18 cellular contexts compared by ENCODE assay signal in the genomic region with DNA sequence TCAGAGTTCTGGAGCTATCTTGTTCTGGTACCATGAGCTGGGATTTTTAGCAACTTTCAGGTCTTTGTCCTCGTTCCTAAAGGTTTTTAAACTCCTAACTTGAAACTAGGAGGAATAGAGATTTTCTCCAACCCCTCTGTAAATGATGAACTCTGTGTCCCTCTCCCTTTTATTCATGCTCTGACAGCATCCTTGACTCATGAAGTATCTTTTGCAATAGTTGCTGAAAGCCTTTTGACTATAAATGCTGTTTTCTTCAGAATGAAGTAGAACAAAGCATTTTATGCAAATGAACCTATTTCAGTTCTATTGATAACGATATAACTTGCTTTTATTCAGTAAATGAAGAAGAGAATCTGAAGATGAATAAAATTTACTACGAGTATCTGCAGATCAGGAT. TPM values are rescaled to one million over a fixed set of nuclear protein-coding genes. Genes with fewer than 3 reads are reported as not detected.
DNase-seq lines count a peak whose midpoint lies in the region; ATAC-seq and TF ChIP-seq lines count a peak whose summit lies in the region.
"Had no signal": no experiment of that assay in that cellular context is flagged by ENCODE, and none has a peak within 500 bp of the region (broad histone marks: within the 10 kb centered on the region; RNA-seq: fewer than 3 reads in every experiment).

No MANE protein-coding gene starts in this region.

- H3K9me3 ChIP-seq in Karpas-422 (ENCODE audit: low read length) (no peaks in the 10 kb centered on the region), mesenchymal stem cell (ENCODE audit: control insufficient read depth, low read length) (no peaks in the 10 kb centered on the region), thyroid gland (no peaks in the 10 kb centered on the region)
- H3K9me3 ChIP-seq: SJSA1 had no signal

- H3K23ac ChIP-seq in mesenchymal stem cell (ENCODE audit: low read length in 2 of 2), result no peak overlapping the region

- H3K9me2 ChIP-seq in Karpas-422 (replicated peaks; ENCODE audit: insufficient read depth, low read length), result no peaks in the 10 kb centered on the region

- no peaks in the 10 kb centered on the region for H3K36me3 ChIP-seq in Karpas-422 (ENCODE audit: insufficient read depth, low read length)
- H3K36me3 ChIP-seq in mesenchymal stem cell (ENCODE audit: control insufficient read depth in 1 of 2, insufficient read depth in 2 of 2, low read depth in 1 of 2, low read length in 2 of 2), result no peaks in the 10 kb centered on the region
- no peaks in the 10 kb centered on the region for H3K36me3 ChIP-seq in thyroid gland
- H3K36me3 ChIP-seq: SJSA1 had no signal

- H2BK5ac ChIP-seq in mesenchymal stem cell (ENCODE audit: low read depth, low read length, poor library complexity, severe bottlenecking), result no peak overlapping the region

- WGBS in mesenchymal stem cell, result 86% methylated on average over 1 of the region's 3 CpGs
- WGBS in thyroid gland, 2 donors, result 73 to 79% methylated on average over 3 of the region's 3 CpGs

- peak overlapping the region; percentile 63 for H3K4me2 ChIP-seq in Karpas-422 (ENCODE audit: low read depth, low read length, poor library complexity, severe bottlenecking)
- no peak overlapping the region for H3K4me2 ChIP-seq in mesenchymal stem cell (ENCODE audit: low read length, poor library complexity, severe bottlenecking)
- H3K4me2 ChIP-seq: PC-9 had no signal

- no peak overlapping the region for H2BK12ac ChIP-seq in mesenchymal stem cell (ENCODE audit: low read length in 2 of 2)

- H4K91ac ChIP-seq in mesenchymal stem cell (ENCODE audit: low read length), result no peak overlapping the region

- no peak for TF ChIP-seq CTCF in thyroid gland (IDR thresholded peaks at IDR 0.05)

- H3K4me1 ChIP-seq in Karpas-422 (ENCODE audit: low read length), result peaks cover 50% of the 10 kb centered on the region
- peaks cover 3% of the 10 kb centered on the region for H3K4me1 ChIP-seq in mesenchymal stem cell (ENCODE audit: control insufficient read depth, insufficient read depth, low read depth, low read length)
- H3K4me1 ChIP-seq in thyroid gland, result peaks cover 17 to 27% of the 10 kb centered on the region in 2 donors

- ATAC-seq in HG02588 (IDR thresholded peaks at IDR 0.05; ENCODE audit: unreplicated experiment), result no peak
- ATAC-seq in GM18870 (IDR thresholded peaks at IDR 0.05; ENCODE audit: unreplicated experiment), result no peak

- H3K14ac ChIP-seq in mesenchymal stem cell (ENCODE audit: low read length in 2 of 2), result no peak overlapping the region

- H3K79me2 ChIP-seq in Karpas-422 (ENCODE audit: low read length), result no peaks in the 10 kb centered on the region

- no peaks in the 10 kb centered on the region for H3K27me3 ChIP-seq in Karpas-422 (ENCODE audit: low read length)
- H3K27me3 ChIP-seq in mesenchymal stem cell (ENCODE audit: control insufficient read depth in 1 of 2, insufficient read depth in 1 of 2, low read length in 2 of 2), result no peaks in the 10 kb centered on the region
- no peaks in the 10 kb centered on the region for H3K27me3 ChIP-seq in thyroid gland

- H3K4me3 ChIP-seq in Karpas-422 (ENCODE audit: low read length) (0 out of 2 replicates have a peak overlapping the region, but pooled peaks have one; percentile 14), mesenchymal stem cell (ENCODE audit: insufficient read depth in 1 of 2, low read depth in 1 of 2, low read length in 2 of 2) (no peak overlapping the region), thyroid gland (replicated peaks in 1 of 3) (no peak overlapping the region)
- H3K4me3 ChIP-seq: PC-9, SJSA1 had no signal

- intact Hi-C loops in thyroid gland (cut with DNase I), result no loop called here

- H3K9ac ChIP-seq in Karpas-422 (ENCODE audit: low read length) (peak overlapping the region; percentile 3; the same call in 1 of the 2 replicates), mesenchymal stem cell (ENCODE audit: low read length) (peak overlapping the region; percentile 29)

- H2AFZ ChIP-seq in Karpas-422 (ENCODE audit: low read length), result peak overlapping the region; percentile 39
- H2AFZ ChIP-seq in mesenchymal stem cell (ENCODE audit: low read depth, low read length), result no peak overlapping the region
- H2AFZ ChIP-seq: PC-9 had no signal

- DNase-seq in Karpas-422 (no peak), amniotic epithelial cell (ENCODE audit: low read depth) (peak; percentile 52), mesenchymal stem cell (no peak), thyroid gland (no peak), SIG-M5 treated with dmso at 0.1 percent for 504 hours (lab: John Stamatoyannopoulos, UW; ENCODE audit: unreplicated experiment) (no peak), iPS-NIHi7 (ENCODE audit: extremely low spot score) (no peak)
- DNase-seq: C1 segment of cervical spinal cord; CD4-positive, alpha-beta memory T cell; COR-L47; KBM-7; MM.1S; NCI-H2029; NCI-H446 treated with DMSO at 0.1 percent for 48 hours; NCI-H526; PC-9 had no signal

- no peak overlapping the region for H3K18ac ChIP-seq in mesenchymal stem cell (ENCODE audit: low read depth in 1 of 2, low read length in 2 of 2)

- TF ChIP-seq POLR2A in thyroid gland (IDR thresholded peaks at IDR 0.05), result no peak

- H4K20me1 ChIP-seq in Karpas-422 (ENCODE audit: insufficient read depth, low read depth, low read length), result no peaks in the 10 kb centered on the region

- H3K79me1 ChIP-seq in mesenchymal stem cell (replicated peaks; ENCODE audit: low read length, poor library complexity, severe bottlenecking), result no peaks in the 10 kb centered on the region

- no peak overlapping the region for H2BK15ac ChIP-seq in mesenchymal stem cell (ENCODE audit: low read depth, poor library complexity, severe bottlenecking)

- no peak overlapping the region for H3K4ac ChIP-seq in mesenchymal stem cell (ENCODE audit: low read depth in 1 of 2, low read length in 2 of 2)

- H2AK5ac ChIP-seq in mesenchymal stem cell (ENCODE audit: low read length, severe bottlenecking), result no peak overlapping the region

- H3K27ac ChIP-seq in Karpas-422 (ENCODE audit: low read length) (no peak overlapping the region), mesenchymal stem cell (ENCODE audit: low read length, poor library complexity, severe bottlenecking) (no peak overlapping the region), thyroid gland (peak overlapping the region in 2 of 3 donors; percentile 30 to 70)
- H3K27ac ChIP-seq: PC-9, SJSA1 had no signal

- no peak overlapping the region for H4K8ac ChIP-seq in mesenchymal stem cell (ENCODE audit: low read length)

- no peak overlapping the region for H2BK120ac ChIP-seq in mesenchymal stem cell (ENCODE audit: low read depth, low read length)

RNA-seq across cellular contexts. Expression of a gene that starts 17.0 kb away (rescaled TPM):
- total RNA-seq in Karpas-422 (2014; rRNA removed; shearing (Covaris generic); ENCODE audit: low replicate concordance), result 200 and 267 TPM in 2 replicates
- polyA plus RNA-seq in mesenchymal stem cell (2013, experiment 1 of 2), result 54.6 TPM
- polyA plus RNA-seq in mesenchymal stem cell (2013, experiment 2 of 2), result 55.7 TPM
- 10 to 100 TPM; 22.6 to 38.1 (median 28.8) TPM for total RNA-seq in thyroid gland

Comparison
In these comparisons a context has a peak if more than half of its experiments do, and no peak if none do; other contexts are left out.
1. H3K27ac ChIP-seq: peak in thyroid gland (2 of 3); none in Karpas-422 (single experiment) and mesenchymal stem cell (single experiment).